In genomic region chr2:15932394-15933183, GRCh38 we compare ENCODE assay signal across 26 cellular contexts. TPM values are rescaled to one million over a fixed set of nuclear protein-coding genes. Genes with fewer than 3 reads are reported as not detected.
DNase-seq lines count a peak whose midpoint lies in the region; ATAC-seq, FAIRE-seq and TF ChIP-seq lines count a peak whose summit lies in the region.
"Had no signal": no experiment of that assay in that cellular context is flagged by ENCODE, and none has a peak within 500 bp of the region (broad histone marks: within the 10 kb centered on the region; RNA-seq: fewer than 3 reads in every experiment).

No MANE protein-coding gene starts in this region.

- WGBS in H1 (ENCODE audit: extremely low coverage in 1 of 2, insufficient coverage in 1 of 2, insufficient read length in 1 of 2, insufficient replicate concordance in 2 of 2, low coverage in 1 of 2, low lambda C conversion rate in 2 of 2, missing lambda C conversion rate in 1 of 2), 2 experiments, result 89% methylated on average over 21 of the region's 21 CpGs; no CpG with 5 or more reads in 1 of the 2 experiments
- no CpG with 5 or more reads among the region's 21 CpGs for WGBS in trophoblast cell (ENCODE audit: extremely low coverage, insufficient coverage, insufficient read length)

- no peaks in the 10 kb centered on the region for H3K79me1 ChIP-seq in H1 (ENCODE audit: low read depth, low read length)
- peaks cover 12% of the 10 kb centered on the region for H3K79me1 ChIP-seq in trophoblast cell (ENCODE audit: low read length)

- H3K18ac ChIP-seq in H1 (ENCODE audit: extremely low read depth, low read length), result no peak overlapping the region
- no peak overlapping the region for H3K18ac ChIP-seq in trophoblast cell (ENCODE audit: low read length)

- BruUV-seq in HCT116 (replicated peaks; lab: Mats Ljungman, UMichigan), result no TSS peak

- ATAC-seq in HCT116 (peak; percentile 40; the same call in 1 of the 2 replicates), GM18517 (IDR thresholded peaks at IDR 0.05; ENCODE audit: unreplicated experiment) (no peak), mucosa of descending colon (no peak)
- ATAC-seq: A549, GM12878 had no signal

- H2BK12ac ChIP-seq in H1 (ENCODE audit: low read depth, low read length) (no peak overlapping the region), trophoblast cell (ENCODE audit: low read length) (no peak overlapping the region)

- no peaks in the 10 kb centered on the region for H3K27me3 ChIP-seq in HCT116 (ENCODE audit: insufficient read depth, low read length)
- no peaks in the 10 kb centered on the region for H3K27me3 ChIP-seq in H1 (replicated peaks in 1 of 4; ENCODE audit: control insufficient read depth in 3 of 4, extremely low read depth in 1 of 4, insufficient read depth in 3 of 4, low read length in 3 of 4)
- no peaks in the 10 kb centered on the region for H3K27me3 ChIP-seq in trophoblast cell (ENCODE audit: insufficient read depth, low read length)
- H3K27me3 ChIP-seq: BLaER1 treated with 17β-estradiol and CSF1 and Interleukin-3, amounts not matched to agents 10 nM and 100 nM had no signal

- TF ChIP-seq EP300 in H1 (IDR thresholded peaks at IDR 0.05; ENCODE audit: borderline replicate concordance in 1 of 2, low read depth in 2 of 2, low read length in 2 of 2), result no peak

- no peak overlapping the region for H3K14ac ChIP-seq in H1 (ENCODE audit: insufficient read length)
- no peak overlapping the region for H3K14ac ChIP-seq in trophoblast cell (ENCODE audit: low read length)

- TF ChIP-seq POLR2A in HCT116 (IDR thresholded peaks at IDR 0.05; ENCODE audit: borderline replicate concordance, extremely low read depth, insufficient read depth, insufficient read length) (no peak), H1 (IDR thresholded peaks at IDR 0.05; ENCODE audit: control extremely low read depth in 1 of 2, low read depth in 2 of 2, low read length in 2 of 2) (no peak)

- no peak overlapping the region for H2BK20ac ChIP-seq in H1 (ENCODE audit: low read length)

- no peak overlapping the region for H3K27ac ChIP-seq in HCT116 (ENCODE audit: low read depth, low read length)
- no peak overlapping the region for H3K27ac ChIP-seq in H1 (ENCODE audit: low read depth, low read length)
- H3K27ac ChIP-seq in trophoblast cell (ENCODE audit: low read depth, low read length), result no peak overlapping the region
- H3K27ac ChIP-seq: A549; BLaER1 treated with 17β-estradiol and CSF1 and Interleukin-3, amounts not matched to agents 10 nM and 100 nM had no signal

- no peak overlapping the region for H2AFZ ChIP-seq in HCT116 (ENCODE audit: low read depth, low read length, poor library complexity, severe bottlenecking)
- H2AFZ ChIP-seq in H1 (ENCODE audit: low read length), result no peak overlapping the region
- no peak overlapping the region for H2AFZ ChIP-seq in trophoblast cell (ENCODE audit: insufficient read depth, low read length, poor library complexity)

- peaks cover 2 to 5% of the 10 kb centered on the region in 2 experiments; a peak in 3 of 4 replicates for H3K4me1 ChIP-seq in HCT116 (ENCODE audit: control insufficient read depth in 1 of 2, insufficient read depth in 2 of 2, low read length in 2 of 2)
- peaks cover 0 to 6% (median 2%) of the 10 kb centered on the region in 4 experiments; a peak in 3 of 7 replicates for H3K4me1 ChIP-seq in H1 (replicated peaks in 1 of 4; ENCODE audit: control insufficient read depth in 3 of 4, insufficient read depth in 4 of 4, low read length in 3 of 4)
- peaks cover 15 to 20% of the 10 kb centered on the region in 2 experiments for H3K4me1 ChIP-seq in trophoblast cell (ENCODE audit: control insufficient read depth in 1 of 2, insufficient read depth in 2 of 2, low read length in 2 of 2)
- no peaks in the 10 kb centered on the region for H3K4me1 ChIP-seq in mucosa of descending colon (ENCODE audit: low read depth)
- H3K4me1 ChIP-seq: A549; BE2C; BLaER1 treated with 17β-estradiol and CSF1 and Interleukin-3, amounts not matched to agents 10 nM and 100 nM had no signal

- DNase-seq in NCI-H82 (lab: John Stamatoyannopoulos, UW) (peak; percentile 48), NCI-H82 treated with DMSO at 0.1 percent for 48 hours (lab: John Stamatoyannopoulos, UW; ENCODE audit: unreplicated experiment) (no peak), HCT116 (ENCODE audit: low read depth, low spot score) (no peak), H1 (ENCODE audit: low read depth in 1 of 2, low spot score in 2 of 2) (no peak), trophoblast cell (peak; percentile 47 to 50), kidney tubule cell (ENCODE audit: low spot score) (no peak), mucosa of descending colon (no peak)
- DNase-seq: 8988T; ACHN; AML-193; BE2C; CD4-positive, alpha-beta T cell; CD8-positive, alpha-beta memory T cell; DMS 273 treated with DMSO at 0.1 percent for 48 hours; DMS79; EL; GDM1; H9; HFFc6 had no signal

- H4K91ac ChIP-seq in H1 (replicated peaks; ENCODE audit: insufficient read length, low read length) (peak overlapping the region; percentile 82), trophoblast cell (ENCODE audit: low read depth, low read length) (peak overlapping the region; percentile 61)

- H3K79me2 ChIP-seq in HCT116 (ENCODE audit: insufficient read depth, low read length), result no peaks in the 10 kb centered on the region
- H3K79me2 ChIP-seq in H1 (ENCODE audit: control insufficient read depth in 1 of 2, insufficient read depth in 2 of 2, low read length in 2 of 2), result no peaks in the 10 kb centered on the region
- no peaks in the 10 kb centered on the region for H3K79me2 ChIP-seq in trophoblast cell (ENCODE audit: control insufficient read depth, insufficient read depth, low read length, poor library complexity)

- H4K8ac ChIP-seq in H1 (ENCODE audit: extremely low read depth, insufficient read depth, low read length) (no peak overlapping the region), trophoblast cell (ENCODE audit: low read depth, low read length) (no peak overlapping the region)

- no peak overlapping the region for H3K4me3 ChIP-seq in HCT116 (replicated peaks in 1 of 2; ENCODE audit: low read depth in 1 of 2, low read length in 2 of 2)
- no peak overlapping the region for H3K4me3 ChIP-seq in H1 (ENCODE audit: extremely low read depth in 1 of 4, insufficient read depth in 2 of 4, low read depth in 3 of 4, low read length in 4 of 4)
- H3K4me3 ChIP-seq in trophoblast cell (ENCODE audit: low read depth, low read length), result no peak overlapping the region
- no peak overlapping the region for H3K4me3 ChIP-seq in mucosa of descending colon
- H3K4me3 ChIP-seq: A549; BLaER1 treated with 17β-estradiol and CSF1 and Interleukin-3, amounts not matched to agents 10 nM and 100 nM; GM12878 had no signal

- no peak for TF ChIP-seq RAD21 in HCT116 (IDR thresholded peaks at IDR 0.05; ENCODE audit: low read depth)
- no peak for TF ChIP-seq RAD21 in H1 (IDR thresholded peaks at IDR 0.05 in 1 of 2, conservative IDR thresholded peaks at IDR 0.05 in 1 of 2; ENCODE audit: low read depth in 2 of 2, low read length in 2 of 2)

- H2BK120ac ChIP-seq in H1 (replicated peaks; ENCODE audit: low read depth, low read length) (no peak overlapping the region), trophoblast cell (ENCODE audit: insufficient read depth, low read length, poor library complexity) (no peak overlapping the region)

- H4K5ac ChIP-seq in H1 (ENCODE audit: insufficient read length, low read depth, low read length), result no peak overlapping the region

- intact Hi-C loops in HCT116 (cut with micrococcal nuclease), result loop anchor here (10.0 kb wide), 1 partner anchor 832 kb away; no protein-coding TSS in a partner anchor
- intact Hi-C loops in mucosa of descending colon (cut with DNase I, micrococcal nuclease), result loop anchor here in 1 of 2 donors (10.0 kb wide), 1 partner anchor 352 kb away; no protein-coding TSS in a partner anchor

- no peak overlapping the region for H3K4ac ChIP-seq in H1 (replicated peaks; ENCODE audit: insufficient read length, low read depth, low read length)
- no peak overlapping the region for H3K4ac ChIP-seq in trophoblast cell (ENCODE audit: low read depth, low read length)

- H4K12ac ChIP-seq in trophoblast cell (ENCODE audit: low read depth, low read length), result no peak overlapping the region

- H3K4me2 ChIP-seq in HCT116 (ENCODE audit: low read length) (peak overlapping the region; percentile 21; the same call in 1 of the 2 replicates), H1 (ENCODE audit: insufficient read depth in 1 of 2, low read depth in 2 of 2, low read length in 2 of 2) (no peak overlapping the region), trophoblast cell (ENCODE audit: low read length) (no peak overlapping the region)
- H3K4me2 ChIP-seq: A549; BLaER1 treated with 17β-estradiol and CSF1 and Interleukin-3, amounts not matched to agents 10 nM and 100 nM had no signal

- no peaks in the 10 kb centered on the region; the same call in 1 of the 2 replicates for H3K23me2 ChIP-seq in H1 (ENCODE audit: low read depth, low read length)

- H2BK5ac ChIP-seq in H1 (ENCODE audit: low read depth, low read length) (no peak overlapping the region), trophoblast cell (ENCODE audit: low read depth, low read length, poor library complexity) (no peak overlapping the region)

- H3K9me3 ChIP-seq in HCT116 (ENCODE audit: control insufficient read depth in 1 of 2, insufficient read depth in 1 of 2, low read depth in 1 of 2, low read length in 2 of 2) (no peaks in the 10 kb centered on the region), H1 (ENCODE audit: insufficient read depth in 2 of 2, low read depth in 1 of 2, low read length in 1 of 2) (peaks cover 2 to 3% of the 10 kb centered on the region in 2 experiments; a peak in 1 of 4 replicates), trophoblast cell (ENCODE audit: insufficient read depth, low read depth, low read length) (no peaks in the 10 kb centered on the region), mucosa of descending colon (no peaks in the 10 kb centered on the region)
- H3K9me3 ChIP-seq: A549; BLaER1 treated with 17β-estradiol and CSF1 and Interleukin-3, amounts not matched to agents 10 nM and 100 nM had no signal

- CTCF ChIA-PET in HCT116 (lab: Charles Lee), result no interaction called here
- CTCF ChIA-PET in H1 (lab: Charles Lee; ENCODE audit: partially characterized antibody), result interaction anchor here (0.6 to 3.2 kb wide), 3 partner anchors 73 to 238 kb away, joined by 3 to 10 read pairs (median 4); no protein-coding TSS in a partner anchor

- no peak overlapping the region for H3K56ac ChIP-seq in H1 (replicated peaks; ENCODE audit: insufficient read length, low read depth, low read length)

- no peak for FAIRE-seq in H1 (lab: Jason Lieb, UNC)
- FAIRE-seq: A549, D721Med, GM12878 had no signal

- H3K36me3 ChIP-seq in HCT116 (ENCODE audit: control insufficient read depth in 1 of 2, insufficient read depth in 2 of 2, low read length in 2 of 2) (no peaks in the 10 kb centered on the region), H1 (ENCODE audit: control insufficient read depth in 2 of 4, insufficient read depth in 4 of 4, low read length in 3 of 4) (no peaks in the 10 kb centered on the region), trophoblast cell (ENCODE audit: control insufficient read depth in 1 of 2, insufficient read depth in 2 of 2, low read length in 2 of 2) (no peaks in the 10 kb centered on the region), mucosa of descending colon (ENCODE audit: low read depth) (no peaks in the 10 kb centered on the region)
- H3K36me3 ChIP-seq: BE2C; BLaER1 treated with 17β-estradiol and CSF1 and Interleukin-3, amounts not matched to agents 10 nM and 100 nM had no signal

- H3K9ac ChIP-seq in HCT116 (ENCODE audit: low read length), result no peak overlapping the region
- H3K9ac ChIP-seq in H1 (replicated peaks in 1 of 4; ENCODE audit: extremely low read depth in 1 of 4, low read depth in 3 of 4, low read length in 3 of 4), result no peak overlapping the region
- H3K9ac ChIP-seq in trophoblast cell (ENCODE audit: low read length), result no peak overlapping the region
- H3K9ac ChIP-seq: BLaER1 treated with 17β-estradiol and CSF1 and Interleukin-3, amounts not matched to agents 10 nM and 100 nM had no signal

- TF ChIP-seq CTCF in HCT116 (IDR thresholded peaks at IDR 0.05 in 2 of 3, conservative IDR thresholded peaks at IDR 0.05 in 1 of 3; ENCODE audit: borderline replicate concordance in 1 of 3, insufficient read depth in 1 of 3, low read depth in 2 of 3, low read length in 2 of 3) (no peak), H1 (IDR thresholded peaks at IDR 0.05; ENCODE audit: control extremely low read depth in 1 of 3, insufficient read depth in 1 of 3, low read depth in 1 of 3, low read length in 3 of 3) (no peak), mucosa of descending colon (IDR thresholded peaks at IDR 0.05) (no peak)

- RAD21 ChIA-PET in HCT116 (lab: Charles Lee; ENCODE audit: low non-redundant PET in 1 of 2, low total read pairs in 2 of 2, uncharacterized antibody in 2 of 2, unreplicated experiment in 2 of 2), result no interaction called here

- no peak overlapping the region for H3K23ac ChIP-seq in H1 (ENCODE audit: insufficient read length)
- no peak overlapping the region for H3K23ac ChIP-seq in trophoblast cell (ENCODE audit: low read length)

- POLR2A ChIA-PET in HCT116 (lab: Charles Lee) (no interaction called here), H1 (lab: Charles Lee; ENCODE audit: partially characterized antibody) (no interaction called here)

- H2BK15ac ChIP-seq in H1 (ENCODE audit: low read length), result 0 out of 2 replicates have a peak overlapping the region, but pooled peaks have one; percentile 92

- H2AK5ac ChIP-seq in H1 (ENCODE audit: low read depth, low read length), result no peak overlapping the region
- no peak overlapping the region for H2AK5ac ChIP-seq in trophoblast cell (ENCODE audit: low read length)

- H4K20me1 ChIP-seq in HCT116 (ENCODE audit: insufficient read depth) (no peaks in the 10 kb centered on the region), H1 (replicated peaks in 1 of 2; ENCODE audit: control insufficient read depth in 1 of 2, insufficient read depth in 2 of 2, low read length in 2 of 2) (no peaks in the 10 kb centered on the region)
- H4K20me1 ChIP-seq: BLaER1 treated with 17β-estradiol and CSF1 and Interleukin-3, amounts not matched to agents 10 nM and 100 nM had no signal

- H3K9me2 ChIP-seq in HCT116 (ENCODE audit: insufficient read depth), result no peaks in the 10 kb centered on the region

RNA-seq across cellular contexts. Expression of gene MYCN, which starts 7.8 kb away (rescaled TPM):
- total RNA-seq in HCT116 (2021; ENCODE audit: unreplicated experiment), result not detected
- polyA plus RNA-seq in HCT116 (2012), result not detected in 2 replicates
- total RNA-seq in H1 (2021; fragmentation: NEBNext Ultra II Directional; extraction: Animal tissue kit (Norgen Biotek cat#: 25700)), result 137 and 142 TPM in 2 replicates
- polyA plus RNA-seq in H1 (2011; rRNA removed), result 87.8 and 100 TPM in 2 replicates
- polyA plus RNA-seq in H1 (2011; cell fraction: cytosol; rRNA removed), result 90.7 TPM
- 82.0 TPM for polyA plus RNA-seq in H1 (2011; cell fraction: nucleus; rRNA removed)
- 85.1 to 103 TPM (median 94.3 TPM) in 4 replicates for polyA plus RNA-seq in H1 (2012, experiment 1 of 2)
- 144 TPM for polyA plus RNA-seq in H1 (2012, experiment 2 of 2)
- polyA plus RNA-seq in H1 (2013, experiment 1 of 2), result 90.2 TPM
- polyA plus RNA-seq in H1 (2013, experiment 2 of 2), result 86.8 TPM
- polyA minus RNA-seq in H1 (2011; rRNA and poly(A)+ RNA removed), result 51.6 and 92.6 TPM in 2 replicates
- 57.2 TPM for polyA minus RNA-seq in H1 (2011; cell fraction: cytosol; rRNA and poly(A)+ RNA removed)
- polyA minus RNA-seq in H1 (2011; cell fraction: nucleus; rRNA and poly(A)+ RNA removed), result 35.0 TPM
- polyA plus RNA-seq in trophoblast cell (2013), result 104 and 113 TPM in 2 replicates
- 1 to 10 TPM in 2 of 3 donors, under 1 TPM in 1; 0.52 to 1.1 (median 1.1) TPM for total RNA-seq in mucosa of descending colon
- total RNA-seq: CD8-positive, alpha-beta memory T cell; GM12878; H4; HFFc6 had no signal
- polyA plus RNA-seq: A549; CD14-positive monocyte; CD8-positive, alpha-beta memory T cell; GM12878 had no signal

Comparison
In these comparisons a context has a peak if more than half of its experiments do, and no peak if none do; other contexts are left out.
1. DNase-seq: peak in NCI-H82 (single experiment) and trophoblast cell (2 of 2); none in NCI-H82 treated with DMSO at 0.1 percent for 48 hours (single experiment), HCT116 (single experiment), H1 (0 of 2), kidney tubule cell (single experiment) and mucosa of descending colon (0 of 3).
2. RNA of gene MYCN, which starts 7.8 kb away (total RNA-seq): 137 to 142 TPM in H1; 0.52 to 1.1 TPM in mucosa of descending colon and not detected in HCT116 (single experiment); every median in the first group is over 10 times any median in the second.